Comparison of ENCODE assay signal across 9 cellular contexts in the genomic region with DNA sequence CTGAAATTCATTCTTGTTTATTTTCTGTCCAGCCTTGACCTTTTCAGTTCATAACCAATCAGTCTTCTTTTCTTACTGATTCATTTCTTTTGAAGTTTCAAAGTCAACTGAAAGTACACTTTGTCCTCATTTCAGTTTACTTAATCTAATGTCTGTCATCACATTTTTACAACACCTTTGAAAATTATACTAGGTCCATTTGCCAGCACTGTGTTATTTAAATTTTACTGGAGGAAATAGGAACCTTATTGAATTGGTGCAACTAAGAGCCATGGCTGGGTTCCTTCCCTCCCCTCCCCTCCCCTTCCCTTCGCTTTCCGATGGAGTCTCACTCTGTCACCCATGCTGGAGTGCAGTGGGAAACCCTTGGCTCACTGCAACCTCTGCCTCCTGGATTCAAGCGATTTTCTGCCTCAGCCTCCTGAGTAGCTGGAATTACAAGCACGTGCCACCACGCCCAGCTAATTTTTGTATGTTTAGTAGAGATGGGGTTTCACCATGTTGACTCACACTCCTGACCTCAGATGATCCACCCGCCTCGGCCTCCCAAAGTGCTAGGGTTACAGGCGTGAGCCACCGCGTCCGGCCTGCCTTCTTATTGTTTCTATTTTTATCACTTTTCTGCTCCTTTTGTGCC. TPM values are rescaled to one million over a fixed set of nuclear protein-coding genes. Genes with fewer than 3 reads are reported as not detected.
DNase-seq lines count a peak whose midpoint lies in the region; ATAC-seq and TF ChIP-seq lines count a peak whose summit lies in the region.
"Had no signal": no experiment of that assay in that cellular context is flagged by ENCODE, and none has a peak within 500 bp of the region (broad histone marks: within the 10 kb centered on the region; RNA-seq: fewer than 3 reads in every experiment).

No MANE protein-coding gene starts in this region.

- H3K27ac ChIP-seq in right lobe of liver = peak overlapping the region in 2 of 3 donors; percentile 11 to 47

- peaks cover 23 to 33% of the 10 kb centered on the region in 2 donors for H3K36me3 Mint-ChIP-seq in CD14-positive monocyte
- H3K36me3 Mint-ChIP-seq in activated T-helper 17 cell treated with anti-CD3 and anti-CD28 coated beads, Interleukin-2, amount 50 U/mL, for 72 hours (ENCODE audit: low read depth) = peaks cover 44% of the 10 kb centered on the region

- POLR2A ChIA-PET in HEK293T (lab: Yijun Ruan, JAX) = no interaction called here

- intact Hi-C loops in CD14-positive monocyte (cut with micrococcal nuclease) (loop anchor here in 1 of 2 donors (10.0 kb wide), 1 partner anchor 282 kb away; a partner anchor contains a TSS), right lobe of liver (cut with DNase I) (no loop called here), posterior vena cava (cut with DNase I) (no loop called here)

- CTCF ChIA-PET in HEK293T (lab: Yijun Ruan, JAX) = no interaction called here

- TF ChIP-seq CTCF in CD14-positive monocyte (IDR thresholded peaks at IDR 0.05) (no peak), right lobe of liver (IDR thresholded peaks at IDR 0.05) (no peak)

- no peak for DNase-seq in CD14-positive monocyte (ENCODE audit: low spot score)
- no peak for DNase-seq in HEK293T (ENCODE audit: extremely low spot score)
- no peak for DNase-seq in right lobe of liver
- DNase-seq in posterior vena cava (ENCODE audit: low spot score) = no peak
- no peak for DNase-seq in dedifferentiated amniotic fluid mesenchymal stem cell (ENCODE audit: extremely low spot score)
- DNase-seq: stimulated activated CD4-positive, alpha-beta T cell treated with anti-CD3 and anti-CD28 coated beads, Interleukin-12 subunit alpha, Interleukin-12 subunit beta, amount 100 ng/mL, for 4 hours had no signal

- H3K4me3 Mint-ChIP-seq in CD14-positive monocyte = no peak overlapping the region
- peak overlapping the region; percentile 54 for H3K4me3 Mint-ChIP-seq in activated T-helper 17 cell treated with anti-CD3 and anti-CD28 coated beads, Interleukin-2, amount 50 U/mL, for 72 hours

- TF ChIP-seq POLR2A in right lobe of liver (IDR thresholded peaks at IDR 0.05) = no peak

- peaks cover 31% of the 10 kb centered on the region for H3K4me1 Mint-ChIP-seq in CD14-positive monocyte
- peaks cover 11% of the 10 kb centered on the region for H3K4me1 Mint-ChIP-seq in activated T-helper 17 cell treated with anti-CD3 and anti-CD28 coated beads, Interleukin-2, amount 50 U/mL, for 72 hours

- H3K36me3 ChIP-seq in right lobe of liver = no peaks in the 10 kb centered on the region

- H3K27ac Mint-ChIP-seq in CD14-positive monocyte = peak overlapping the region in 5 of 7 donors; percentile 20 to 69 (median 30)
- peak overlapping the region; percentile 60 for H3K27ac Mint-ChIP-seq in activated T-helper 17 cell treated with anti-CD3 and anti-CD28 coated beads, Interleukin-2, amount 50 U/mL, for 72 hours

- peak; percentile 97 for ATAC-seq in activated T-helper 17 cell treated with anti-CD3 and anti-CD28 coated beads, Interleukin-2, amount 50 U/mL, for 72 hours (replicated peaks)
- ATAC-seq in right lobe of liver (peak; percentile 56 to 79 (median 76)), GM19455 (IDR thresholded peaks at IDR 0.05; ENCODE audit: unreplicated experiment) (no peak), HG03469 (IDR thresholded peaks at IDR 0.05; ENCODE audit: unreplicated experiment) (no peak)

- no peaks in the 10 kb centered on the region for H3K9me3 ChIP-seq in right lobe of liver

- WGBS in right lobe of liver (ENCODE audit: insufficient coverage, low coverage, low lambda C conversion rate, missing lambda C conversion rate) = 26% methylated on average over 11 of the region's 11 CpGs

- H3K4me3 ChIP-seq in right lobe of liver = no peak overlapping the region

- peaks cover 0 to 16% (median 5%) of the 10 kb centered on the region in 4 donors for H3K4me1 ChIP-seq in right lobe of liver

- H3K9me3 Mint-ChIP-seq in CD14-positive monocyte = no peaks in the 10 kb centered on the region
- H3K9me3 Mint-ChIP-seq in activated T-helper 17 cell treated with anti-CD3 and anti-CD28 coated beads, Interleukin-2, amount 50 U/mL, for 72 hours = no peaks in the 10 kb centered on the region

- H3K27me3 Mint-ChIP-seq in CD14-positive monocyte (ENCODE audit: low read depth in 3 of 3) = peaks cover 0 to 3% (median 0%) of the 10 kb centered on the region in 3 donors
- no peaks in the 10 kb centered on the region for H3K27me3 Mint-ChIP-seq in activated T-helper 17 cell treated with anti-CD3 and anti-CD28 coated beads, Interleukin-2, amount 50 U/mL, for 72 hours

- no peaks in the 10 kb centered on the region for H3K27me3 ChIP-seq in right lobe of liver

TF ChIP-seq in HEK293T, 16 proteins besides CTCF, POLR2A, EP300 and RAD21:
- TF ChIP-seq BHLHE40 (IDR thresholded peaks at IDR 0.05; ENCODE audit: borderline replicate concordance) (peak; percentile 52), ELF4 (IDR thresholded peaks at IDR 0.05) (no peak), CTBP1 (IDR thresholded peaks at IDR 0.05; ENCODE audit: borderline replicate concordance) (peak; percentile 71)
- TF ChIP-seq, protein P1, sequence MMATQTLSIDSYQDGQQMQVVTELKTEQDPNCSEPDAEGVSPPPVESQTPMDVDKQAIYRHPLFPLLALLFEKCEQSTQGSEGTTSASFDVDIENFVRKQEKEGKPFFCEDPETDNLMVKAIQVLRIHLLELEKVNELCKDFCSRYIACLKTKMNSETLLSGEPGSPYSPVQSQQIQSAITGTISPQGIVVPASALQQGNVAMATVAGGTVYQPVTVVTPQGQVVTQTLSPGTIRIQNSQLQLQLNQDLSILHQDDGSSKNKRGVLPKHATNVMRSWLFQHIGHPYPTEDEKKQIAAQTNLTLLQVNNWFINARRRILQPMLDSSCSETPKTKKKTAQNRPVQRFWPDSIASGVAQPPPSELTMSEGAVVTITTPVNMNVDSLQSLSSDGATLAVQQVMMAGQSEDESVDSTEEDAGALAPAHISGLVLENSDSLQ (IDR thresholded peaks at IDR 0.05) = no peak
TF ChIP-seq in HEK293T: peak in this region for 2.

RNA-seq across cellular contexts. Expression of a gene that starts 6.3 kb away (rescaled TPM):
- polyA plus RNA-seq in CD14-positive monocyte = 10 to 100 TPM in 1 of 2 donors, 1 to 10 TPM in 1; 5.3 to 11.5 TPM
- total RNA-seq in activated T-helper 17 cell treated with anti-CD3 and anti-CD28 coated beads, Interleukin-2, amount 50 U/mL, for 72 hours = 10 to 100 TPM; 17.6 to 25.1 TPM
- total RNA-seq in right lobe of liver (1 to 10 TPM; 2.0 to 5.1 (median 4.3) TPM), posterior vena cava (1 to 10 TPM; 3.7 to 4.0 TPM)

RNA-seq across cellular contexts. Expression of a gene that starts 6.9 kb away (rescaled TPM):
- polyA plus RNA-seq in CD14-positive monocyte = 100 to 1,000 TPM; 645 to 743 TPM
- 100 to 1,000 TPM; 542 to 767 TPM for total RNA-seq in activated T-helper 17 cell treated with anti-CD3 and anti-CD28 coated beads, Interleukin-2, amount 50 U/mL, for 72 hours
- 100 to 1,000 TPM; 175 to 292 (median 237) TPM for total RNA-seq in right lobe of liver
- total RNA-seq in posterior vena cava = 100 to 1,000 TPM; 343 to 360 TPM

Comparison
In these comparisons a context has a peak if more than half of its experiments do, and no peak if none do; other contexts are left out.
1. ATAC-seq: peak in activated T-helper 17 cell treated with anti-CD3 and anti-CD28 coated beads, Interleukin-2, amount 50 U/mL, for 72 hours (single experiment) and right lobe of liver (4 of 4); none in GM19455 (single experiment) and HG03469 (single experiment).